ENCODE assay signal across 8 cellular contexts in the genomic region with DNA sequence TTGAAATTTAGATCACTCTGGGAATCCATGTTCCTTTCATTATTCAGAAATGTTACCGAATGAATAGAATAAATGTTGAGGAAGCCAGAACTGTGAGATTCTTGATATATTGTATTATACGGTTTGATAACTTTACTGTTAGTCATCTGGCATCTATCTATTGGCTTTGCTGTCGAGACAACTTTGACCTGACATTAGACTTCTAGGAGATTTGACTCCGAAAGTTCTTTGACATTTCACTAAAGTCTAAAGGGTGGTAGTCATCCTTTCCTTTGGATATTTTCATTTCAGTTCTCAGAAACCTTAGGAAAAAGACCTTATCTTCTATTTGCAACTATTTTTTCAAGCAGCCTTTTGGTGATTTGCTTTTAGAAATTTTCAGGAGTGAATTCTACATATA. TPM values are rescaled to one million over a fixed set of nuclear protein-coding genes. Genes with fewer than 3 reads are reported as not detected.
DNase-seq lines count a peak whose midpoint lies in the region; ATAC-seq and TF ChIP-seq lines count a peak whose summit lies in the region.

No MANE protein-coding gene starts in this region.

- no peaks in the 10 kb centered on the region for H3K9me3 Mint-ChIP-seq in activated CD8-positive, alpha-beta memory T cell treated with anti-CD3 and anti-CD28 coated beads, Interleukin-2, amount 10 ng/mL, durations not matched to agents 7 days and 5 days (ENCODE audit: low read depth)
- H3K9me3 Mint-ChIP-seq in activated naive CD8-positive, alpha-beta T cell treated with anti-CD3 and anti-CD28 coated beads for 36 hours = peaks cover 3% of the 10 kb centered on the region

- no peak for DNase-seq in activated CD8-positive, alpha-beta memory T cell treated with anti-CD3 and anti-CD28 coated beads, Interleukin-2, amount 10 ng/mL, durations not matched to agents 7 days and 5 days
- no peak for DNase-seq in activated CD8-positive, alpha-beta memory T cell treated with anti-CD3 and anti-CD28 coated beads for 24 hours
- DNase-seq in activated naive CD8-positive, alpha-beta T cell treated with anti-CD3 and anti-CD28 coated beads for 36 hours = no peak
- DNase-seq in kidney tubule cell (ENCODE audit: low spot score) = peak; percentile 16
- no peak for DNase-seq in thyroid gland
- DNase-seq in germinal center (ENCODE audit: low spot score) = no peak
- no peak for DNase-seq in lower leg skin (ENCODE audit: low spot score in 2 of 2)

- no peak for TF ChIP-seq CTCF in thyroid gland (IDR thresholded peaks at IDR 0.05)
- no peak for TF ChIP-seq CTCF in lower leg skin (IDR thresholded peaks at IDR 0.05)

- peaks cover 14 to 29% of the 10 kb centered on the region in 2 donors for H3K4me1 ChIP-seq in thyroid gland

- H3K27me3 ChIP-seq in thyroid gland = no peaks in the 10 kb centered on the region

- H3K27ac ChIP-seq in thyroid gland = peak overlapping the region; percentile 49 to 98 (median 91)

- peaks cover 5% of the 10 kb centered on the region for H3K36me3 Mint-ChIP-seq in activated CD8-positive, alpha-beta memory T cell treated with anti-CD3 and anti-CD28 coated beads, Interleukin-2, amount 10 ng/mL, durations not matched to agents 7 days and 5 days
- peaks cover 1% of the 10 kb centered on the region for H3K36me3 Mint-ChIP-seq in activated naive CD8-positive, alpha-beta T cell treated with anti-CD3 and anti-CD28 coated beads for 36 hours

- H3K4me3 Mint-ChIP-seq in activated CD8-positive, alpha-beta memory T cell treated with anti-CD3 and anti-CD28 coated beads, Interleukin-2, amount 10 ng/mL, durations not matched to agents 7 days and 5 days = peak overlapping the region; percentile 99
- H3K4me3 Mint-ChIP-seq in activated naive CD8-positive, alpha-beta T cell treated with anti-CD3 and anti-CD28 coated beads for 36 hours = peak overlapping the region; percentile 97

- H3K27ac Mint-ChIP-seq in activated CD8-positive, alpha-beta memory T cell treated with anti-CD3 and anti-CD28 coated beads, Interleukin-2, amount 10 ng/mL, durations not matched to agents 7 days and 5 days = no peak overlapping the region
- peak overlapping the region; percentile 45 for H3K27ac Mint-ChIP-seq in activated naive CD8-positive, alpha-beta T cell treated with anti-CD3 and anti-CD28 coated beads for 36 hours

- no peak for ATAC-seq in activated CD8-positive, alpha-beta memory T cell treated with anti-CD3 and anti-CD28 coated beads, Interleukin-2, amount 10 ng/mL, durations not matched to agents 7 days and 5 days
- no peak for ATAC-seq in HG02884 (IDR thresholded peaks at IDR 0.05; ENCODE audit: unreplicated experiment)

- intact Hi-C loops in thyroid gland (cut with DNase I) = loop anchor here (10.0 kb wide), 1 partner anchor 637 kb away; the partner anchor contains the start of gene NBEAL1
- intact Hi-C loops in lower leg skin (cut with DNase I; ENCODE audit: low total_unique reads) = no loop called here

- peaks cover 10% of the 10 kb centered on the region for H3K27me3 Mint-ChIP-seq in activated CD8-positive, alpha-beta memory T cell treated with anti-CD3 and anti-CD28 coated beads, Interleukin-2, amount 10 ng/mL, durations not matched to agents 7 days and 5 days
- no peaks in the 10 kb centered on the region for H3K27me3 Mint-ChIP-seq in activated naive CD8-positive, alpha-beta T cell treated with anti-CD3 and anti-CD28 coated beads for 36 hours

- no peak for TF ChIP-seq POLR2A in thyroid gland (IDR thresholded peaks at IDR 0.05)
- TF ChIP-seq POLR2A in lower leg skin (IDR thresholded peaks at IDR 0.05) = no peak

- H3K4me1 Mint-ChIP-seq in activated CD8-positive, alpha-beta memory T cell treated with anti-CD3 and anti-CD28 coated beads, Interleukin-2, amount 10 ng/mL, durations not matched to agents 7 days and 5 days = peaks cover 27% of the 10 kb centered on the region
- peaks cover 36% of the 10 kb centered on the region for H3K4me1 Mint-ChIP-seq in activated naive CD8-positive, alpha-beta T cell treated with anti-CD3 and anti-CD28 coated beads for 36 hours

- 7 to 9% methylated on average over 4 of the region's 4 CpGs for WGBS in thyroid gland, 2 donors
- 4 to 5% methylated on average over 4 of the region's 4 CpGs for WGBS in lower leg skin, 2 donors

- no peaks in the 10 kb centered on the region for H3K9me3 ChIP-seq in thyroid gland

- CTCF ChIA-PET in activated CD8-positive, alpha-beta memory T cell treated with anti-CD3 and anti-CD28 coated beads, Interleukin-2, amount 10 ng/mL, durations not matched to agents 7 days and 5 days (lab: Charles Lee) = interaction anchor here (1.6 kb wide), 1 partner anchor 64 kb away, joined by 3 read pairs; no protein-coding TSS in a partner anchor

- H3K4me3 ChIP-seq in thyroid gland (replicated peaks in 1 of 3) (peak overlapping the region in 2 of 3 donors; percentile 74 to 91), lower leg skin (ENCODE audit: low read depth, poor library complexity, severe bottlenecking) (no peak overlapping the region)

- no peaks in the 10 kb centered on the region for H3K36me3 ChIP-seq in thyroid gland

RNA-seq across cellular contexts. Expression of gene BMPR2, which starts 1.9 kb away (rescaled TPM):
- total RNA-seq in activated CD8-positive, alpha-beta memory T cell treated with anti-CD3 and anti-CD28 coated beads, Interleukin-2, amount 10 ng/mL, durations not matched to agents 7 days and 5 days = 10 to 100 TPM in 1 of 2 experiments, 1 to 10 TPM in 1; 8.8 to 10.2 TPM
- 1 to 10 TPM; 8.3 TPM for total RNA-seq in activated naive CD8-positive, alpha-beta T cell treated with anti-CD3 and anti-CD28 coated beads for 36 hours
- total RNA-seq in thyroid gland = 10 to 100 TPM; 50.1 to 67.0 (median 56.3) TPM
- total RNA-seq in lower leg skin = 10 to 100 TPM; 30.4 to 50.2 (median 36.5) TPM
